Comparison of ENCODE assay signal across 22 cellular contexts in genomic region chr11:57287884-57288283, GRCh38. TPM values are rescaled to one million over a fixed set of nuclear protein-coding genes. Genes with fewer than 3 reads are reported as not detected.
A peak's percentile ranks its signal among the peaks of the same experiment; 100 is the strongest.
DNase-seq lines count a peak whose midpoint lies in the region; ATAC-seq, FAIRE-seq and TF ChIP-seq lines count a peak whose summit lies in the region.
"Had no signal": no experiment of that assay in that cellular context is flagged by ENCODE, and none has a peak within 500 bp of the region (broad histone marks: within the 10 kb centered on the region; RNA-seq: fewer than 3 reads in every experiment).

No MANE protein-coding gene starts in this region.

- H3K4me2 ChIP-seq in mammary epithelial cell (ENCODE audit: insufficient read depth, low read depth, low read length) (peak overlapping the region; percentile 63), astrocyte (ENCODE audit: low read length) (no peak overlapping the region), keratinocyte (ENCODE audit: control insufficient read depth, extremely low read depth, insufficient read depth, low read depth, low read length) (peak overlapping the region; percentile 40)

- BruUV-seq in mammary epithelial cell (replicated peaks; lab: Mats Ljungman, UMichigan) (no TSS peak), MCF 10A (replicated peaks; lab: Mats Ljungman, UMichigan) (no TSS peak)

- POLR2A ChIA-PET in MCF 10A (lab: Yijun Ruan, JAX): interaction anchor here (1.4 to 9.1 kb wide), 4 partner anchors 9 to 36 kb away, joined by 4 to 193 read pairs (median 6); partner anchors contain the start of gene TNKS1BP1

- FAIRE-seq in astrocyte (lab: Jason Lieb, UNC) (no peak), keratinocyte (lab: Jason Lieb, UNC) (no peak)
- FAIRE-seq: HTR-8/SVneo had no signal

- H3K36me3 Mint-ChIP-seq in MCF 10A (ENCODE audit: insufficient read depth, unreplicated experiment): no peaks in the 10 kb centered on the region
- no peaks in the 10 kb centered on the region for H3K36me3 Mint-ChIP-seq in astrocyte (ENCODE audit: low read depth, unreplicated experiment)
- no peaks in the 10 kb centered on the region for H3K36me3 Mint-ChIP-seq in activated T-helper 17 cell treated with anti-CD3 and anti-CD28 coated beads, Interleukin-2, amount 50 U/mL, for 72 hours (ENCODE audit: low read depth)

- H3K9me3 ChIP-seq in mammary epithelial cell (replicated peaks; ENCODE audit: insufficient read depth, low read length) (no peaks in the 10 kb centered on the region), astrocyte (ENCODE audit: insufficient read depth, low read depth, low read length) (no peaks in the 10 kb centered on the region), keratinocyte (ENCODE audit: control insufficient read depth, low read depth, low read length) (no peaks in the 10 kb centered on the region)
- H3K9me3 ChIP-seq: BE2C, HAP-1 had no signal

- H3K4me1 ChIP-seq in mammary epithelial cell (ENCODE audit: insufficient read depth, low read length) (peaks cover 37% of the 10 kb centered on the region), astrocyte (ENCODE audit: insufficient read depth, low read length) (peaks cover 32% of the 10 kb centered on the region), keratinocyte (ENCODE audit: control insufficient read depth, extremely low read depth, insufficient read depth, low read length) (peaks cover 30% of the 10 kb centered on the region)
- H3K4me1 ChIP-seq: BE2C had no signal

- H3K4me1 Mint-ChIP-seq in MCF 10A (ENCODE audit: insufficient read depth, unreplicated experiment) (peaks cover 14% of the 10 kb centered on the region), astrocyte (ENCODE audit: low read depth, unreplicated experiment) (peaks cover 35% of the 10 kb centered on the region)
- H3K4me1 Mint-ChIP-seq in activated T-helper 17 cell treated with anti-CD3 and anti-CD28 coated beads, Interleukin-2, amount 50 U/mL, for 72 hours: no peaks in the 10 kb centered on the region

- no peak overlapping the region for H3K9ac ChIP-seq in mammary epithelial cell (ENCODE audit: insufficient read depth, low read length)
- peak overlapping the region; percentile 60 for H3K9ac ChIP-seq in astrocyte (ENCODE audit: low read length)
- H3K9ac ChIP-seq in keratinocyte (ENCODE audit: control insufficient read depth, extremely low read depth, insufficient read depth, low read length): no peak overlapping the region

- H3K27me3 Mint-ChIP-seq in MCF 10A (ENCODE audit: insufficient read depth, unreplicated experiment): no peaks in the 10 kb centered on the region
- no peaks in the 10 kb centered on the region for H3K27me3 Mint-ChIP-seq in astrocyte (ENCODE audit: low read depth, unreplicated experiment)
- peaks cover 17% of the 10 kb centered on the region for H3K27me3 Mint-ChIP-seq in activated T-helper 17 cell treated with anti-CD3 and anti-CD28 coated beads, Interleukin-2, amount 50 U/mL, for 72 hours

- H3K36me3 ChIP-seq in mammary epithelial cell (ENCODE audit: insufficient read depth, low read length): no peaks in the 10 kb centered on the region
- H3K36me3 ChIP-seq in astrocyte (ENCODE audit: insufficient read depth, low read length): no peaks in the 10 kb centered on the region
- no peaks in the 10 kb centered on the region for H3K36me3 ChIP-seq in keratinocyte (ENCODE audit: control insufficient read depth in 2 of 2, extremely low read depth in 1 of 2, insufficient read depth in 2 of 2, low read length in 2 of 2)
- H3K36me3 ChIP-seq: BE2C, HAP-1 had no signal

- H3K27ac Mint-ChIP-seq in MCF 10A (ENCODE audit: low read depth, unreplicated experiment) (no peak overlapping the region), astrocyte (ENCODE audit: unreplicated experiment) (peak overlapping the region; percentile 15)
- H3K27ac Mint-ChIP-seq in activated T-helper 17 cell treated with anti-CD3 and anti-CD28 coated beads, Interleukin-2, amount 50 U/mL, for 72 hours: no peak overlapping the region

- H3K9me3 Mint-ChIP-seq in MCF 10A (ENCODE audit: unreplicated experiment): no peaks in the 10 kb centered on the region
- no peaks in the 10 kb centered on the region for H3K9me3 Mint-ChIP-seq in astrocyte (ENCODE audit: unreplicated experiment)
- no peaks in the 10 kb centered on the region for H3K9me3 Mint-ChIP-seq in activated T-helper 17 cell treated with anti-CD3 and anti-CD28 coated beads, Interleukin-2, amount 50 U/mL, for 72 hours

- WGBS in mammary epithelial cell (ENCODE audit: low coverage, missing lambda C conversion rate): 61% methylated on average over 3 of the region's 3 CpGs

- TF ChIP-seq CTCF in mammary epithelial cell (conservative IDR thresholded peaks at IDR 0.05 in 1 of 2, IDR thresholded peaks at IDR 0.05 in 1 of 2; ENCODE audit: extremely low read depth in 1 of 2, insufficient read depth in 1 of 2, low read depth in 1 of 2, low read length in 2 of 2) (no peak), MCF 10A (IDR thresholded peaks at IDR 0.05; ENCODE audit: unreplicated experiment) (no peak), astrocyte (IDR thresholded peaks at IDR 0.05; ENCODE audit: insufficient read depth, low read depth, low read length) (no peak), keratinocyte (optimal IDR thresholded peaks at IDR 0.05 in 1 of 3, IDR thresholded peaks at IDR 0.05 in 1 of 3, conservative IDR thresholded peaks at IDR 0.05 in 1 of 3; ENCODE audit: extremely low read depth in 1 of 3, insufficient read depth in 2 of 3, low read length in 3 of 3) (no peak)

- H3K27ac ChIP-seq in mammary epithelial cell (ENCODE audit: insufficient read depth, low read depth, low read length) (peak overlapping the region; percentile 92), astrocyte (ENCODE audit: low read depth, low read length) (peak overlapping the region; percentile 64), keratinocyte (ENCODE audit: control insufficient read depth, insufficient read depth, low read length) (peak overlapping the region; percentile 60)
- H3K27ac ChIP-seq: RWPE1, SK-N-MC had no signal

- no peak overlapping the region for H3K4me3 ChIP-seq in mammary epithelial cell (replicated peaks in 1 of 3; ENCODE audit: insufficient read depth in 1 of 3, low read depth in 2 of 3, low read length in 3 of 3)
- no peak overlapping the region for H3K4me3 ChIP-seq in astrocyte (ENCODE audit: insufficient read depth, low read depth, low read length)
- H3K4me3 ChIP-seq in keratinocyte (ENCODE audit: control insufficient read depth in 2 of 3, extremely low read depth in 1 of 3, insufficient read depth in 2 of 3, low read depth in 1 of 3, low read length in 3 of 3): no peak overlapping the region
- H3K4me3 ChIP-seq: HAP-1, SK-N-MC had no signal

- dilution Hi-C loops in mammary epithelial cell (cut with HindIII; ENCODE audit: low sequenced_read_pairs): no loop called here
- dilution Hi-C loops in keratinocyte (cut with MboI; ENCODE audit: extremely low pct_ligation_motif_present, low sequenced_read_pairs): loop anchor here (25.0 kb wide), 1 partner anchor 451 kb away; no protein-coding TSS in a partner anchor

- no peaks in the 10 kb centered on the region for H3K27me3 ChIP-seq in mammary epithelial cell (ENCODE audit: insufficient read depth, low read length)
- H3K27me3 ChIP-seq in astrocyte (ENCODE audit: insufficient read depth, low read length): no peaks in the 10 kb centered on the region
- H3K27me3 ChIP-seq in keratinocyte (ENCODE audit: control insufficient read depth, extremely low read depth, insufficient read depth, low read length): no peaks in the 10 kb centered on the region
- H3K27me3 ChIP-seq: BE2C had no signal

- no peaks in the 10 kb centered on the region for H3K9me1 ChIP-seq in keratinocyte (ENCODE audit: control insufficient read depth, extremely low read depth, insufficient read depth, low read length)

- H3K79me2 ChIP-seq in mammary epithelial cell (ENCODE audit: insufficient read depth, low read length) (no peaks in the 10 kb centered on the region), astrocyte (ENCODE audit: insufficient read depth, low read length) (no peaks in the 10 kb centered on the region), keratinocyte (ENCODE audit: control insufficient read depth, insufficient read depth, low read length) (no peaks in the 10 kb centered on the region)

- H3K4me3 Mint-ChIP-seq in MCF 10A (ENCODE audit: unreplicated experiment) (no peak overlapping the region), astrocyte (ENCODE audit: unreplicated experiment) (no peak overlapping the region)
- no peak overlapping the region for H3K4me3 Mint-ChIP-seq in activated T-helper 17 cell treated with anti-CD3 and anti-CD28 coated beads, Interleukin-2, amount 50 U/mL, for 72 hours

- no peak for ATAC-seq in HG03097 (IDR thresholded peaks at IDR 0.05; ENCODE audit: low FRiP score, unreplicated experiment)
- ATAC-seq in GM18498 (IDR thresholded peaks at IDR 0.05; ENCODE audit: unreplicated experiment): no peak
- ATAC-seq in activated T-helper 17 cell treated with anti-CD3 and anti-CD28 coated beads, Interleukin-2, amount 50 U/mL, for 72 hours (replicated peaks): no peak

- DNase-seq in mammary epithelial cell: no peak
- DNase-seq in MCF 10A (ENCODE audit: unreplicated experiment): no peak
- no peak for DNase-seq in astrocyte (ENCODE audit: low read depth)
- DNase-seq in keratinocyte (ENCODE audit: low read depth, low spot score): no peak
- no peak for DNase-seq in NCI-H2196 treated with DMSO at 0.1 percent for 48 hours (lab: John Stamatoyannopoulos, UW; ENCODE audit: unreplicated experiment)
- DNase-seq: BE2C, DMS79, MV-4-11, NCI-H187 treated with DMSO at 0.1 percent for 48 hours, NCI-H2107, NCI-H69, SHP77 treated with DMSO at 0.1 percent for 48 hours, SW 1271 had no signal

- intact Hi-C loops in mammary epithelial cell (cut with micrococcal nuclease): no loop called here
- intact Hi-C loops in MCF 10A (cut with micrococcal nuclease): no loop called here

- H4K20me1 ChIP-seq in mammary epithelial cell (ENCODE audit: insufficient read depth, low read length) (no peaks in the 10 kb centered on the region), astrocyte (ENCODE audit: insufficient read depth, low read length) (no peaks in the 10 kb centered on the region), keratinocyte (ENCODE audit: control insufficient read depth, extremely low read depth, insufficient read depth, low read length) (no peaks in the 10 kb centered on the region)

- in situ Hi-C loops in mammary epithelial cell (cut with MboI; ENCODE audit: low sequenced_read_pairs in 2 of 2): no loop called here

- CTCF ChIA-PET in mammary epithelial cell (lab: Charles Lee; ENCODE audit: low non-redundant PET): no interaction called here
- CTCF ChIA-PET in MCF 10A (lab: Yijun Ruan, JAX): interaction anchor here (1.0 kb wide), 1 partner anchor 34 kb away, joined by 6 read pairs; no protein-coding TSS in a partner anchor

- H2AFZ ChIP-seq in mammary epithelial cell (ENCODE audit: low read depth, low read length): no peak overlapping the region
- H2AFZ ChIP-seq in astrocyte (ENCODE audit: low read depth, low read length): no peak overlapping the region
- no peak overlapping the region for H2AFZ ChIP-seq in keratinocyte (ENCODE audit: control insufficient read depth, low read length)

RNA-seq across cellular contexts. Expression of gene TNKS1BP1, which starts 36.9 kb away (rescaled TPM):
- total RNA-seq in mammary epithelial cell: 100 to 1,000 TPM; 195 to 208 TPM
- polyA plus RNA-seq in mammary epithelial cell: 84.3 TPM
- 309 TPM for polyA minus RNA-seq in mammary epithelial cell
- 198 and 202 TPM in 2 replicates for total RNA-seq in MCF 10A (2022)
- 149 and 161 TPM in 2 replicates for total RNA-seq in astrocyte
- 88.3 to 107 TPM (median 94.3 TPM) in 3 replicates for polyA plus RNA-seq in keratinocyte
- 155 TPM for polyA plus RNA-seq in keratinocyte (2011; ENCODE audit: low read depth)
- polyA plus RNA-seq in keratinocyte (2011; cell fraction: cytosol; rRNA removed): 73.8 and 93.4 TPM in 2 replicates
- 419 and 507 TPM in 2 replicates for polyA plus RNA-seq in keratinocyte (2011; cell fraction: nucleus; rRNA removed)
- 200 and 415 TPM in 2 replicates for polyA plus RNA-seq in keratinocyte (2012; ENCODE audit: low replicate concordance)
- 196 to 291 TPM (median 228 TPM) in 3 replicates for polyA minus RNA-seq in keratinocyte
- 155 TPM for polyA minus RNA-seq in keratinocyte (2011; cell fraction: cytosol; rRNA and poly(A)+ RNA removed)
- polyA minus RNA-seq in keratinocyte (2011; cell fraction: nucleus; rRNA and poly(A)+ RNA removed): 200 and 236 TPM in 2 replicates
- 10 to 100 TPM in 1 of 2 donors, 1 to 10 TPM in 1; 4.1 to 13.6 TPM for total RNA-seq in activated T-helper 17 cell treated with anti-CD3 and anti-CD28 coated beads, Interleukin-2, amount 50 U/mL, for 72 hours

RNA-seq across cellular contexts. Expression of gene SSRP1, which starts 47.8 kb away (rescaled TPM):
- total RNA-seq in mammary epithelial cell (100 to 1,000 TPM in 1 of 2 donors, 10 to 100 TPM in 1; 53.0 to 127 TPM), MCF 10A (2022) (159 and 229 TPM in 2 replicates), astrocyte (76.9 and 79.5 TPM in 2 replicates)
- polyA plus RNA-seq in mammary epithelial cell (160 TPM), keratinocyte (64.3 to 139 TPM (median 115 TPM) in 3 replicates)
- polyA minus RNA-seq in mammary epithelial cell (291 TPM), keratinocyte (102 to 159 TPM (median 129 TPM) in 3 replicates)
- polyA plus RNA-seq in keratinocyte (2011; ENCODE audit: low read depth): 80.2 TPM
- 97.3 and 122 TPM in 2 replicates for polyA plus RNA-seq in keratinocyte (2011; cell fraction: cytosol; rRNA removed)
- 74.8 and 78.5 TPM in 2 replicates for polyA plus RNA-seq in keratinocyte (2011; cell fraction: nucleus; rRNA removed)
- polyA plus RNA-seq in keratinocyte (2012; ENCODE audit: low replicate concordance): 65.8 and 117 TPM in 2 replicates
- 56.2 TPM for polyA minus RNA-seq in keratinocyte (2011; cell fraction: cytosol; rRNA and poly(A)+ RNA removed)
- polyA minus RNA-seq in keratinocyte (2011; cell fraction: nucleus; rRNA and poly(A)+ RNA removed): 19.4 and 27.7 TPM in 2 replicates
- 100 to 1,000 TPM in 1 of 2 donors, 10 to 100 TPM in 1; 92.1 to 171 TPM for total RNA-seq in activated T-helper 17 cell treated with anti-CD3 and anti-CD28 coated beads, Interleukin-2, amount 50 U/mL, for 72 hours

RNA-seq across cellular contexts. Expression of gene P2RX3, which starts 50.3 kb away (rescaled TPM):
- total RNA-seq in mammary epithelial cell (not detected), MCF 10A (2022) (not detected in 2 replicates), astrocyte (not detected in 2 replicates)
- polyA plus RNA-seq in mammary epithelial cell (not detected), keratinocyte (not detected in 3 replicates)
- polyA minus RNA-seq in mammary epithelial cell (not detected), keratinocyte (not detected in 3 replicates)
- not detected for polyA plus RNA-seq in keratinocyte (2011; ENCODE audit: low read depth)
- not detected in 2 replicates for polyA plus RNA-seq in keratinocyte (2011; cell fraction: cytosol; rRNA removed)
- polyA plus RNA-seq in keratinocyte (2011; cell fraction: nucleus; rRNA removed): not detected in 2 replicates
- polyA plus RNA-seq in keratinocyte (2012; ENCODE audit: low replicate concordance): not detected in 2 replicates
- polyA minus RNA-seq in keratinocyte (2011; cell fraction: cytosol; rRNA and poly(A)+ RNA removed): not detected
- polyA minus RNA-seq in keratinocyte (2011; cell fraction: nucleus; rRNA and poly(A)+ RNA removed): not detected in 2 replicates
- not detected for total RNA-seq in activated T-helper 17 cell treated with anti-CD3 and anti-CD28 coated beads, Interleukin-2, amount 50 U/mL, for 72 hours
- total RNA-seq: A172, NCI-H460 had no signal

RNA-seq across cellular contexts. Expression of gene APLNR, which starts 50.8 kb away (rescaled TPM):
- total RNA-seq in mammary epithelial cell (not detected), MCF 10A (2022) (not detected in 2 replicates), astrocyte (0.07 TPM in 1 of 2 replicates, not detected in the other)
- polyA plus RNA-seq in mammary epithelial cell (not detected), keratinocyte (0.03 TPM in 1 of 3 replicates, not detected in the others)
- polyA minus RNA-seq in mammary epithelial cell (not detected), keratinocyte (not detected in 3 replicates)
- not detected for polyA plus RNA-seq in keratinocyte (2011; ENCODE audit: low read depth)
- not detected in 2 replicates for polyA plus RNA-seq in keratinocyte (2011; cell fraction: cytosol; rRNA removed)
- not detected in 2 replicates for polyA plus RNA-seq in keratinocyte (2011; cell fraction: nucleus; rRNA removed)
- polyA plus RNA-seq in keratinocyte (2012; ENCODE audit: low replicate concordance): 0.17 TPM in 1 of 2 replicates, not detected in the other
- polyA minus RNA-seq in keratinocyte (2011; cell fraction: cytosol; rRNA and poly(A)+ RNA removed): not detected
- not detected in 2 replicates for polyA minus RNA-seq in keratinocyte (2011; cell fraction: nucleus; rRNA and poly(A)+ RNA removed)
- total RNA-seq in activated T-helper 17 cell treated with anti-CD3 and anti-CD28 coated beads, Interleukin-2, amount 50 U/mL, for 72 hours: not detected
- total RNA-seq: NCI-H460 had no signal

Comparison
In these comparisons a context has a peak if more than half of its experiments do, and no peak if none do; other contexts are left out.
1. RNA of gene TNKS1BP1, which starts 36.9 kb away (total RNA-seq): 195 to 208 TPM in mammary epithelial cell, 198 to 202 TPM in MCF 10A and 149 to 161 TPM in astrocyte; 4.1 to 13.6 TPM in activated T-helper 17 cell treated with anti-CD3 and anti-CD28 coated beads, Interleukin-2, amount 50 U/mL, for 72 hours; every median in the first group is over 10 times any median in the second.
2. Peak in every context shown above with its lines, with median percentiles within 50 percentile points of each other: H3K27ac ChIP-seq.